In genomic region chr7:109094-109493, GRCh38 we compare ENCODE assay signal across 13 cellular contexts.
A peak's percentile ranks its signal among the peaks of the same experiment; 100 is the strongest.
DNase-seq lines count a peak whose midpoint lies in the region; ATAC-seq and TF ChIP-seq lines count a peak whose summit lies in the region.
"Had no signal": no experiment of that assay in that cellular context is flagged by ENCODE, and none has a peak within 500 bp of the region (broad histone marks: within the 10 kb centered on the region; RNA-seq: fewer than 3 reads in every experiment).

No MANE protein-coding gene starts in this region.

- intact Hi-C loops in spleen (cut with DNase I; ENCODE audit: low total_unique reads): no loop called here
- intact Hi-C loops in vagina (cut with DNase I): no loop called here

- H3K27me3 ChIP-seq in adipocyte (replicated peaks; ENCODE audit: control insufficient read depth, insufficient read depth, low read length) (no peaks in the 10 kb centered on the region), spleen (replicated peaks in 1 of 7) (peaks cover 0 to 22% (median 0%) of the 10 kb centered on the region in 7 donors), vagina (no peaks in the 10 kb centered on the region)

- ATAC-seq in GM18520 (IDR thresholded peaks at IDR 0.05; ENCODE audit: unreplicated experiment): no peak

- WGBS in spleen, 5 donors: 80 to 89% (median 85%) methylated on average over 9 to 10 of the region's 10 CpGs

- DNase-seq in adipocyte (ENCODE audit: low read depth) (no peak), fibroblast of the aortic adventitia (ENCODE audit: low read depth) (peak; percentile 11), islet precursor cell (peak; percentile 35), spleen (peak; percentile 61), vagina (ENCODE audit: extremely low spot score in 2 of 2) (no peak), GOT3 (lab: John Stamatoyannopoulos, UW) (no peak)
- DNase-seq: CD4-positive, CD25-positive, alpha-beta regulatory T cell; DMS79; MV-4-11; NCI-H146; NCI-H2081 treated with DMSO at 0.1 percent for 48 hours; NCI-H524 treated with DMSO at 0.1 percent for 48 hours had no signal

- peaks cover 26% of the 10 kb centered on the region for H3K9me3 ChIP-seq in adipocyte (ENCODE audit: control insufficient read depth, low read length)
- H3K9me3 ChIP-seq in spleen: peaks cover 0 to 26% (median 12%) of the 10 kb centered on the region in 8 donors
- H3K9me3 ChIP-seq in vagina: no peaks in the 10 kb centered on the region

- H3K4me3 ChIP-seq in adipocyte (ENCODE audit: low read length) (no peak overlapping the region), fibroblast of the aortic adventitia (ENCODE audit: low read depth, low read length) (no peak overlapping the region), spleen (no peak overlapping the region), vagina (no peak overlapping the region)

- no peak overlapping the region for H3K27ac ChIP-seq in spleen
- H3K27ac ChIP-seq in vagina: no peak overlapping the region

- TF ChIP-seq POLR2A in spleen (IDR thresholded peaks at IDR 0.05) (no peak), vagina (IDR thresholded peaks at IDR 0.05) (no peak)

- H3K9ac ChIP-seq in adipocyte (ENCODE audit: low read length): peak overlapping the region; percentile 55

- no peak for TF ChIP-seq CTCF in fibroblast of the aortic adventitia (IDR thresholded peaks at IDR 0.05; ENCODE audit: insufficient read depth, low read length)
- TF ChIP-seq CTCF in spleen (IDR thresholded peaks at IDR 0.05 in 8 of 11, conservative IDR thresholded peaks at IDR 0.05 in 3 of 11): no peak
- no peak for TF ChIP-seq CTCF in vagina (IDR thresholded peaks at IDR 0.05)

- H3K4me1 ChIP-seq in adipocyte (ENCODE audit: control insufficient read depth, insufficient read depth, low read length): peaks cover 14% of the 10 kb centered on the region
- peaks cover 0 to 19% (median 0%) of the 10 kb centered on the region in 6 donors for H3K4me1 ChIP-seq in spleen
- no peaks in the 10 kb centered on the region for H3K4me1 ChIP-seq in vagina

- H3K36me3 ChIP-seq in adipocyte (ENCODE audit: control insufficient read depth, insufficient read depth, low read length, severe bottlenecking) (no peaks in the 10 kb centered on the region), spleen (no peaks in the 10 kb centered on the region), vagina (no peaks in the 10 kb centered on the region)

Comparison
In these comparisons a context has a peak if more than half of its experiments do, and no peak if none do; other contexts are left out.
1. DNase-seq: peak in fibroblast of the aortic adventitia (single experiment), islet precursor cell (single experiment) and spleen (single experiment); none in adipocyte (single experiment), vagina (0 of 2) and GOT3 (single experiment).